In genomic region chr14:91396959-91397815, GRCh38 we compare ENCODE assay signal across 8 cellular contexts. TPM values are rescaled to one million over a fixed set of nuclear protein-coding genes. Genes with fewer than 3 reads are reported as not detected.
DNase-seq lines count a peak whose midpoint lies in the region; ATAC-seq lines count a peak whose summit lies in the region.

No MANE protein-coding gene starts in this region.

- no peaks in the 10 kb centered on the region for H3K36me3 ChIP-seq in HAP-1 (replicated peaks)

- H3K9me3 ChIP-seq in HAP-1: no peaks in the 10 kb centered on the region

- H3K27ac ChIP-seq in substantia nigra (ENCODE audit: low read depth, low read length, poor library complexity, severe bottlenecking): no peak overlapping the region

- no peak overlapping the region for H3K4me3 ChIP-seq in HAP-1

- H3K4me1 Mint-ChIP-seq in activated naive CD8-positive, alpha-beta T cell treated with anti-CD3 and anti-CD28 coated beads for 36 hours: peaks cover 87% of the 10 kb centered on the region
- peaks cover 76 to 85% of the 10 kb centered on the region in 2 donors for H3K4me1 Mint-ChIP-seq in natural killer cell treated with Interleukin-12 subunit alpha and Interleukin-12 subunit beta and Interleukin-15 and Interleukin-18, amount 100 ng/mL, for 72 hours (ENCODE audit: low read depth in 2 of 2)

- H3K4me1 ChIP-seq in HAP-1: no peaks in the 10 kb centered on the region

- peak overlapping the region; percentile 81 for H3K27ac Mint-ChIP-seq in activated naive CD8-positive, alpha-beta T cell treated with anti-CD3 and anti-CD28 coated beads for 36 hours
- peak overlapping the region; percentile 81 to 99 for H3K27ac Mint-ChIP-seq in natural killer cell treated with Interleukin-12 subunit alpha and Interleukin-12 subunit beta and Interleukin-15 and Interleukin-18, amount 100 ng/mL, for 72 hours

- in situ Hi-C loops in HAP-1 (cut with MboI; ENCODE audit: low sequenced_read_pairs): no loop called here

- peak overlapping the region; percentile 62 for H3K4me3 Mint-ChIP-seq in activated naive CD8-positive, alpha-beta T cell treated with anti-CD3 and anti-CD28 coated beads for 36 hours
- H3K4me3 Mint-ChIP-seq in natural killer cell treated with Interleukin-12 subunit alpha and Interleukin-12 subunit beta and Interleukin-15 and Interleukin-18, amount 100 ng/mL, for 72 hours: peak overlapping the region; percentile 76

- no peaks in the 10 kb centered on the region for H3K27me3 ChIP-seq in HAP-1 (ENCODE audit: low read depth)

- H3K9me3 Mint-ChIP-seq in activated naive CD8-positive, alpha-beta T cell treated with anti-CD3 and anti-CD28 coated beads for 36 hours: no peaks in the 10 kb centered on the region
- H3K9me3 Mint-ChIP-seq in natural killer cell treated with Interleukin-12 subunit alpha and Interleukin-12 subunit beta and Interleukin-15 and Interleukin-18, amount 100 ng/mL, for 72 hours: no peaks in the 10 kb centered on the region

- peaks cover 22% of the 10 kb centered on the region for H3K36me3 Mint-ChIP-seq in activated naive CD8-positive, alpha-beta T cell treated with anti-CD3 and anti-CD28 coated beads for 36 hours
- no peaks in the 10 kb centered on the region for H3K36me3 Mint-ChIP-seq in natural killer cell treated with Interleukin-12 subunit alpha and Interleukin-12 subunit beta and Interleukin-15 and Interleukin-18, amount 100 ng/mL, for 72 hours

- ATAC-seq in GM19025 (IDR thresholded peaks at IDR 0.05; ENCODE audit: low read depth, unreplicated experiment) (peak; percentile 66), HG02885 (IDR thresholded peaks at IDR 0.05; ENCODE audit: poor library complexity, unreplicated experiment) (peak; percentile 71)
- ATAC-seq in natural killer cell treated with Interleukin-12 subunit alpha and Interleukin-12 subunit beta and Interleukin-15 and Interleukin-18, amount 100 ng/mL, for 72 hours: peak; percentile 81 to 82

- DNase-seq in NCI-H774 (lab: John Stamatoyannopoulos, UW) (peak; percentile 30), substantia nigra (lab: John Stamatoyannopoulos, UW) (no peak), HAP-1 (ENCODE audit: low spot score in 2 of 2) (no peak), NCI-H1436 treated with DMSO at 0.1 percent for 48 hours (lab: John Stamatoyannopoulos, UW) (no peak)
- DNase-seq in activated naive CD8-positive, alpha-beta T cell treated with anti-CD3 and anti-CD28 coated beads for 36 hours: peak; percentile 76
- peak; percentile 77 for DNase-seq in natural killer cell treated with Interleukin-12 subunit alpha and Interleukin-12 subunit beta and Interleukin-15 and Interleukin-18, amount 100 ng/mL, for 72 hours (ENCODE audit: low spot score)

- H3K27me3 Mint-ChIP-seq in activated naive CD8-positive, alpha-beta T cell treated with anti-CD3 and anti-CD28 coated beads for 36 hours: no peaks in the 10 kb centered on the region
- H3K27me3 Mint-ChIP-seq in natural killer cell treated with Interleukin-12 subunit alpha and Interleukin-12 subunit beta and Interleukin-15 and Interleukin-18, amount 100 ng/mL, for 72 hours: no peaks in the 10 kb centered on the region

RNA-seq across cellular contexts. Expression of gene CCDC88C, which starts 20.4 kb away (rescaled TPM):
- total RNA-seq in activated naive CD8-positive, alpha-beta T cell treated with anti-CD3 and anti-CD28 coated beads for 36 hours: 10 to 100 TPM; 55.1 to 56.7 TPM
- 100 to 1,000 TPM; 103 to 175 TPM for total RNA-seq in natural killer cell treated with Interleukin-12 subunit alpha and Interleukin-12 subunit beta and Interleukin-15 and Interleukin-18, amount 100 ng/mL, for 72 hours

Comparison
In these comparisons a context has a peak if more than half of its experiments do, and no peak if none do; other contexts are left out.
1. DNase-seq: peak in NCI-H774 (single experiment), activated naive CD8-positive, alpha-beta T cell treated with anti-CD3 and anti-CD28 coated beads for 36 hours (single experiment) and natural killer cell treated with Interleukin-12 subunit alpha and Interleukin-12 subunit beta and Interleukin-15 and Interleukin-18, amount 100 ng/mL, for 72 hours (single experiment); none in substantia nigra (0 of 49), HAP-1 (0 of 2) and NCI-H1436 treated with DMSO at 0.1 percent for 48 hours (single experiment).
2. Peak in every context shown above with its lines, with median percentiles within 50 percentile points of each other: ATAC-seq.